ENCODE assay signal across 8 cellular contexts in genomic region chr1:112849967-112850641, GRCh38.
DNase-seq lines count a peak whose midpoint lies in the region; ATAC-seq and TF ChIP-seq lines count a peak whose summit lies in the region.

No MANE protein-coding gene starts in this region.

- no peak overlapping the region for H3K27ac ChIP-seq in CD8-positive, alpha-beta T cell (ENCODE audit: low read depth, low read length)
- H3K27ac ChIP-seq in PC-3 (ENCODE audit: low read length): peak overlapping the region; percentile 27
- H3K27ac ChIP-seq in esophagus (ENCODE audit: low read depth in 2 of 2, low read length in 1 of 2): no peak overlapping the region
- no peak overlapping the region for H3K27ac ChIP-seq in neuronal stem cell (replicated peaks; ENCODE audit: low read length)

- H3K4me1 Mint-ChIP-seq in CD8-positive, alpha-beta T cell (ENCODE audit: low read depth): peaks cover 2% of the 10 kb centered on the region

- peaks cover 32% of the 10 kb centered on the region for H3K79me2 ChIP-seq in PC-3 (ENCODE audit: low read length)

- peak overlapping the region; percentile 81 for H3K9ac ChIP-seq in PC-3 (ENCODE audit: low read length)
- H3K9ac ChIP-seq in neuronal stem cell (ENCODE audit: low read depth, low read length, poor library complexity): peak overlapping the region; percentile 74

- H3K79me1 ChIP-seq in neuronal stem cell (ENCODE audit: low read depth, low read length): no peaks in the 10 kb centered on the region

- H3K4me2 ChIP-seq in PC-3 (ENCODE audit: low read length) (peak overlapping the region; percentile 98), neuronal stem cell (ENCODE audit: insufficient read depth, low read length, poor library complexity, severe bottlenecking) (peak overlapping the region; percentile 61)

- H3K23ac ChIP-seq in neuronal stem cell (ENCODE audit: low read depth, low read length, poor library complexity): peak overlapping the region; percentile 21

- no peaks in the 10 kb centered on the region for H3K36me3 ChIP-seq in CD8-positive, alpha-beta T cell (ENCODE audit: insufficient read depth, low read length)
- H3K36me3 ChIP-seq in PC-3 (ENCODE audit: low read depth, low read length): no peaks in the 10 kb centered on the region
- no peaks in the 10 kb centered on the region for H3K36me3 ChIP-seq in esophagus (ENCODE audit: control insufficient read depth in 2 of 2, insufficient read depth in 2 of 2, low read length in 1 of 2)
- no peaks in the 10 kb centered on the region for H3K36me3 ChIP-seq in neuronal stem cell (replicated peaks in 1 of 2; ENCODE audit: control insufficient read depth in 2 of 2, insufficient read depth in 2 of 2, low read length in 2 of 2)

- H3K27me3 ChIP-seq in CD8-positive, alpha-beta T cell (ENCODE audit: insufficient read depth, low read length): no peaks in the 10 kb centered on the region
- no peaks in the 10 kb centered on the region for H3K27me3 ChIP-seq in PC-3 (ENCODE audit: low read length)
- no peaks in the 10 kb centered on the region for H3K27me3 ChIP-seq in esophagus (ENCODE audit: control insufficient read depth in 1 of 2, insufficient read depth in 2 of 2, low read length in 2 of 2)
- H3K27me3 ChIP-seq in neuronal stem cell (ENCODE audit: control insufficient read depth in 3 of 3, insufficient read depth in 3 of 3, low read depth in 1 of 3, low read length in 3 of 3): peaks cover 0 to 19% (median 2%) of the 10 kb centered on the region in 3 experiments

- BruUV-seq in PC-3 (replicated peaks; lab: Mats Ljungman, UMichigan): TSS peak; percentile 56

- no peak overlapping the region for H3K4me3 ChIP-seq in CD8-positive, alpha-beta T cell (ENCODE audit: low read depth, low read length)
- peak overlapping the region; percentile 85 for H3K4me3 ChIP-seq in PC-3 (ENCODE audit: low read length)
- peak overlapping the region; percentile 40 to 55 for H3K4me3 ChIP-seq in esophagus (ENCODE audit: low read depth in 1 of 2, low read length in 2 of 2)
- H3K4me3 ChIP-seq in neuronal stem cell (ENCODE audit: low read length in 2 of 2): peak overlapping the region; percentile 45 to 75

- peak overlapping the region; percentile 87 for H3K14ac ChIP-seq in neuronal stem cell (ENCODE audit: low read length)

- CTCF ChIA-PET in CD8-positive, alpha-beta T cell (lab: Charles Lee): no interaction called here
- CTCF ChIA-PET in PC-3 (lab: Charles Lee): no interaction called here

- no peak overlapping the region for H3K27ac Mint-ChIP-seq in CD8-positive, alpha-beta T cell

- peak overlapping the region; percentile 99 for H3K18ac ChIP-seq in neuronal stem cell (ENCODE audit: low read length)

- H4K20me1 ChIP-seq in PC-3 (ENCODE audit: low read length): no peaks in the 10 kb centered on the region

- peak overlapping the region; percentile 11 for H3K4me3 Mint-ChIP-seq in CD8-positive, alpha-beta T cell

- no peak overlapping the region for H4K8ac ChIP-seq in neuronal stem cell (ENCODE audit: low read depth, low read length)

- peaks cover 33% of the 10 kb centered on the region for H3K27me3 Mint-ChIP-seq in CD8-positive, alpha-beta T cell (ENCODE audit: low read depth)

- H3K9me3 ChIP-seq in CD8-positive, alpha-beta T cell (ENCODE audit: low read length): no peaks in the 10 kb centered on the region
- H3K9me3 ChIP-seq in PC-3 (ENCODE audit: low read length): no peaks in the 10 kb centered on the region
- H3K9me3 ChIP-seq in esophagus (ENCODE audit: control insufficient read depth in 2 of 2, insufficient read depth in 1 of 2, low read depth in 1 of 2, low read length in 1 of 2): no peaks in the 10 kb centered on the region
- H3K9me3 ChIP-seq in neuronal stem cell (replicated peaks in 1 of 2; ENCODE audit: control insufficient read depth in 2 of 2, insufficient read depth in 1 of 2, low read depth in 1 of 2, low read length in 2 of 2): no peaks in the 10 kb centered on the region

- H3F3A ChIP-seq in PC-3 (ENCODE audit: low read length, unreplicated experiment): no peaks in the 10 kb centered on the region

- H2AFZ ChIP-seq in PC-3 (ENCODE audit: low read length) (peak overlapping the region; percentile 98), neuronal stem cell (ENCODE audit: low read length) (peak overlapping the region; percentile 97)

- H3K4me1 ChIP-seq in CD8-positive, alpha-beta T cell (ENCODE audit: insufficient read depth, low read length): no peaks in the 10 kb centered on the region
- H3K4me1 ChIP-seq in PC-3 (ENCODE audit: insufficient read depth, low read length) (peaks cover 21% of the 10 kb centered on the region), esophagus (ENCODE audit: control insufficient read depth in 2 of 2, insufficient read depth in 2 of 2, low read length in 1 of 2) (peaks cover 6 to 8% of the 10 kb centered on the region in 2 donors), neuronal stem cell (ENCODE audit: control insufficient read depth in 2 of 2, insufficient read depth in 1 of 2, low read depth in 1 of 2, low read length in 2 of 2) (peaks cover 0 to 5% of the 10 kb centered on the region in 2 donors)

- no peak for DNase-seq in CD8-positive, alpha-beta T cell
- DNase-seq in PC-3 (no peak), neuronal stem cell (ENCODE audit: low spot score) (no peak), COLO668 (lab: John Stamatoyannopoulos, UW; ENCODE audit: unreplicated experiment) (no peak)
- DNase-seq in activated CD4-positive, alpha-beta T cell treated with anti-CD3 and anti-CD28 coated beads for 4 hours: no peak

- H3K4ac ChIP-seq in neuronal stem cell (ENCODE audit: low read length): no peak overlapping the region

- no peaks in the 10 kb centered on the region for H3K36me3 Mint-ChIP-seq in CD8-positive, alpha-beta T cell

- H2AK5ac ChIP-seq in neuronal stem cell (ENCODE audit: low read depth, low read length): no peak overlapping the region

- no peak for TF ChIP-seq CTCF in CD8-positive, alpha-beta T cell (IDR thresholded peaks at IDR 0.05)
- TF ChIP-seq CTCF in PC-3 (conservative IDR thresholded peaks at IDR 0.05; ENCODE audit: low read depth, low read length): no peak

- intact Hi-C loops in CD8-positive, alpha-beta T cell (cut with DNase I, micrococcal nuclease): no loop called here
- intact Hi-C loops in PC-3 (cut with micrococcal nuclease): no loop called here

- H3K9me3 Mint-ChIP-seq in CD8-positive, alpha-beta T cell: no peaks in the 10 kb centered on the region

- no peak overlapping the region for H2BK120ac ChIP-seq in neuronal stem cell (ENCODE audit: low read depth, low read length)

- H2BK12ac ChIP-seq in neuronal stem cell (ENCODE audit: low read length): no peak overlapping the region

- 27 to 28% methylated on average over 41 of the region's 41 CpGs for WGBS in esophagus, 2 donors
- WGBS in neuronal stem cell (ENCODE audit: extremely low coverage in 2 of 2, insufficient read length in 2 of 2, insufficient replicate concordance in 1 of 2), 2 donors: no CpG with 5 or more reads among the region's 41 CpGs

- H2BK5ac ChIP-seq in neuronal stem cell (ENCODE audit: low read length): no peak overlapping the region

- no peak overlapping the region for H4K91ac ChIP-seq in neuronal stem cell (ENCODE audit: low read depth, low read length, poor library complexity)

- no peaks in the 10 kb centered on the region for H3K9me2 ChIP-seq in PC-3 (replicated peaks; ENCODE audit: low read length)

- POLR2A ChIA-PET in CD8-positive, alpha-beta T cell (lab: Charles Lee): no interaction called here
- POLR2A ChIA-PET in PC-3 (lab: Charles Lee; ENCODE audit: unreplicated experiment): interaction anchor here (0.6 to 0.7 kb wide), 3 partner anchors 14 to 106 kb away, joined by 3 to 7 read pairs (median 4); no protein-coding TSS in a partner anchor

- ATAC-seq in CD8-positive, alpha-beta T cell: no peak
- ATAC-seq in PC-3 (peak; percentile 44), GM21786 (IDR thresholded peaks at IDR 0.05; ENCODE audit: unreplicated experiment) (no peak), GM18909 (IDR thresholded peaks at IDR 0.05; ENCODE audit: poor library complexity, unreplicated experiment) (no peak)

- H2BK15ac ChIP-seq in neuronal stem cell (ENCODE audit: low read length): no peak overlapping the region
